24 cellular contexts compared by ENCODE assay signal in the genomic region with DNA sequence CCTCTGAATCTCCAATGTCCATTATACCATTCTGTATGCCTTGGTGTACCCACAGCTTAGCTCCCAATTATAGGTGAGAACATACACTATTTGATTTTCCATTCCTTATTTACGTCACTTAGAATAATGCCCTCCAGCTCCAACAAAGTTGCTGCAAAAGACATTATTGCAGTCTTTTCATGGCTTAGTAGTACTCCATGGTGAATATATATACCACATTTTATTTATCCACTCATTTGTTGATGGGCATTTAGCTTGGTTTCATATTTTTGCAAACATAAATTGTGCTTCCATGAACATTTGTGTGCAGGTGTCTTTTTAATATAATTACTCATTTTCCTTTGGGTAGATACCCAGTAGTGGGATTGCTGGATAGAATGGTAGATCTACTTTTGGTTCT.
"Had no signal": no experiment of that assay in that cellular context is flagged by ENCODE, and none has a peak within 500 bp of the region (broad histone marks: within the 10 kb centered on the region; RNA-seq: fewer than 3 reads in every experiment).

No MANE protein-coding gene starts in this region.

- ATAC-seq: effector memory CD8-positive, alpha-beta T cell; esophagus mucosa; foreskin keratinocyte; gastrocnemius medialis; gastroesophageal sphincter; heart left ventricle; heart right ventricle had no signal

- H3K4me1 ChIP-seq: colonic mucosa, esophagus muscularis mucosa, esophagus squamous epithelium, foreskin keratinocyte, gastrocnemius medialis, gastroesophageal sphincter, heart left ventricle, heart right ventricle had no signal

- DNase-seq: colonic mucosa; cortex of kidney; dermis blood vessel endothelial cell; dorsolateral prefrontal cortex; effector CD4-positive, alpha-beta T cell; effector CD8-positive, alpha-beta T cell; effector memory CD4-positive, alpha-beta T cell; effector memory CD8-positive, alpha-beta T cell; endodermal cell; erythroblast; esophagus squamous epithelium; foreskin fibroblast; foreskin keratinocyte; foreskin melanocyte; gastrocnemius medialis; glutamatergic neuron; head of caudate nucleus; heart left ventricle; heart right ventricle had no signal

- H3K36me3 ChIP-seq: colonic mucosa, esophagus muscularis mucosa, esophagus squamous epithelium, gastrocnemius medialis, gastroesophageal sphincter, heart left ventricle, heart right ventricle had no signal

- H3K27me3 ChIP-seq: colonic mucosa, dorsolateral prefrontal cortex, esophagus muscularis mucosa, esophagus squamous epithelium, foreskin keratinocyte, gastrocnemius medialis, gastroesophageal sphincter, heart left ventricle, heart right ventricle had no signal

- H3K27ac ChIP-seq: colonic mucosa, coronary artery, dorsolateral prefrontal cortex, epithelial cell of prostate, esophagus muscularis mucosa, esophagus squamous epithelium, foreskin keratinocyte, gastrocnemius medialis, gastroesophageal sphincter, heart left ventricle, heart right ventricle had no signal

- H3K9me3 ChIP-seq: colonic mucosa, gastrocnemius medialis had no signal

- H3K4me3 ChIP-seq: colonic mucosa, coronary artery, dorsolateral prefrontal cortex, esophagus muscularis mucosa, esophagus squamous epithelium, gastrocnemius medialis, gastroesophageal sphincter, heart left ventricle, heart right ventricle had no signal
